Comparison of ENCODE assay signal across 20 cellular contexts in the genomic region with DNA sequence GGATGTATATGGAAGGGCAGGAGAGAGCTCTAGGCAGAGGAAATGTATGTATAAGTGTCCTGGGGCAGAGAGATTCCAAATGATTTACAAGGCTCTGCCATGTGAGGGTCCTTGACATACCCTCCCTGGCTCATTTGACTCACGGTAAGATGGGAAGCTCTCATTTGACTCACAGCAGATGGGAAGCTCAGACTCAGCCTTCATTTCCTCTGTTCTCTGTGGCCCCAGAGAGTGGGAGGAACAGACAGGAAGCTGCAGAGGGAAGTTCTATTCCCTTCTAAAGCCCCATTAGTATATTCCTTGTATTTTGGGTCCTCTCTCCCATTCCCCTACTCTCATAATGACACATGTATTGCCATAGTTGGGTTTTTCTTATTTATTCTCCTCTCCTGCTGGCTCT.
"Had no signal": no experiment of that assay in that cellular context is flagged by ENCODE, and none has a peak within 500 bp of the region (broad histone marks: within the 10 kb centered on the region; RNA-seq: fewer than 3 reads in every experiment).

No MANE protein-coding gene starts in this region.

- H3K36me3 ChIP-seq: breast epithelium, thoracic aorta had no signal

- H3K27ac ChIP-seq: breast epithelium, coronary artery, foreskin keratinocyte, thoracic aorta had no signal

- H3K27me3 ChIP-seq: breast epithelium had no signal

- ATAC-seq: activated CD4-positive, alpha-beta T cell treated with anti-CD3 and anti-CD28 coated beads for 36 hours; activated T-cell treated with anti-CD3 and anti-CD28 coated beads, Interleukin-2, amount 50 U/mL, for 4 hours; foreskin keratinocyte; left lobe of liver; sciatic nerve had no signal

- H3K4me1 ChIP-seq: breast epithelium, foreskin keratinocyte had no signal

- H3K9me3 ChIP-seq: breast epithelium, thoracic aorta had no signal

- H3K4me3 ChIP-seq: breast epithelium, coronary artery, lung, thoracic aorta had no signal

- DNase-seq: activated B cell treated with CpG ODN at 0.5 μM for 24 hours; activated CD4-positive, alpha-beta T cell treated with anti-CD3 and anti-CD28 coated beads for 36 hours; activated CD4-positive, alpha-beta T cell treated with anti-CD3 and anti-CD28 coated beads, Interleukin-2, amount 50 U/mL, for 48 hours; activated CD8-positive, alpha-beta memory T cell treated with anti-CD3 and anti-CD28 coated beads, Interleukin-2, amount 50 U/mL, for 48 hours; activated naive CD4-positive, alpha-beta T cell treated with anti-CD3 and anti-CD28 coated beads for 36 hours; activated naive CD8-positive, alpha-beta T cell treated with anti-CD3 and anti-CD28 coated beads, Interleukin-2, amount 10 ng/mL, durations not matched to agents 7 days and 5 days; activated T-cell treated with anti-CD3 and anti-CD28 coated beads, Interleukin-2, amount 50 U/mL, for 4 hours; amniotic stem cell; erythroblast; foreskin keratinocyte; naive B cell; occipital lobe; small intestine; stimulated activated naive CD4-positive, alpha-beta T cell had no signal
